ENCODE assay signal across 27 cellular contexts in genomic region chr11:37704791-37705190, GRCh38.
"Had no signal": no experiment of that assay in that cellular context is flagged by ENCODE, and none has a peak within 500 bp of the region (broad histone marks: within the 10 kb centered on the region; RNA-seq: fewer than 3 reads in every experiment).

No MANE protein-coding gene starts in this region.

- H3K27me3 ChIP-seq: esophagus squamous epithelium, foreskin keratinocyte, gastroesophageal sphincter, heart left ventricle, hepatocyte, left lung, neutrophil, suprapubic skin, transverse colon, vagina had no signal

- H3K4me1 ChIP-seq: esophagus squamous epithelium, foreskin keratinocyte, heart left ventricle, left lung, pancreas, suprapubic skin, transverse colon, vagina had no signal

- DNase-seq: dermis blood vessel endothelial cell; effector memory CD4-positive, alpha-beta T cell; esophagus squamous epithelium; foreskin keratinocyte; heart left ventricle; kidney; left lung; mesenchymal stem cell; mucosa of descending colon; naive B cell; pancreas; stimulated activated CD4-positive, alpha-beta T cell treated with anti-CD3 and anti-CD28 coated beads, Interleukin-12 subunit alpha, Interleukin-12 subunit beta, amount 100 ng/mL, for 4 hours; stimulated activated CD4-positive, alpha-beta T cell treated with anti-CD3 and anti-CD28 coated beads, Interleukin-1b, Interleukin-23, amount 100 ng/mL, for 48 hours; stimulated activated CD4-positive, alpha-beta T cell treated with anti-CD3 and anti-CD28 coated beads, Interleukin-4, amount 100 ng/mL, for 1 hour; stimulated activated CD8-positive, alpha-beta memory T cell treated with anti-CD3 and anti-CD28 coated beads, Interleukin-4, amount 100 ng/mL, for 48 hours; stimulated activated naive CD4-positive, alpha-beta T cell; stimulated activated naive CD8-positive, alpha-beta T cell treated with anti-CD3 and anti-CD28 coated beads, Interleukin-15, amount 100 ng/mL, for 72 hours; transverse colon had no signal

- H3K4me3 ChIP-seq: coronary artery, esophagus squamous epithelium, gastroesophageal sphincter, heart left ventricle, hepatocyte, left lung, mucosa of descending colon, pancreas, smooth muscle cell, suprapubic skin, transverse colon, vagina had no signal

- ATAC-seq: foreskin keratinocyte; gastroesophageal sphincter; heart left ventricle; left lung; mucosa of descending colon; natural killer cell treated with Interleukin-12 subunit alpha and Interleukin-12 subunit beta and Interleukin-15 and Interleukin-18, amount 100 ng/mL, for 72 hours; pancreas; sciatic nerve; stimulated activated naive CD8-positive, alpha-beta T cell treated with anti-CD3 and anti-CD28 coated beads, Interleukin-15, amount 100 ng/mL, for 72 hours had no signal

- H3K27ac ChIP-seq: coronary artery, esophagus squamous epithelium, foreskin keratinocyte, gastroesophageal sphincter, heart left ventricle, hepatocyte, left lung, neutrophil, pancreas, suprapubic skin, transverse colon, vagina had no signal

- H3K36me3 ChIP-seq: esophagus squamous epithelium, gastroesophageal sphincter, heart left ventricle, left lung, neutrophil, pancreas, suprapubic skin, transverse colon, vagina had no signal

- H3K9me3 ChIP-seq: gastroesophageal sphincter, left lung, neutrophil, pancreas, suprapubic skin, transverse colon, vagina had no signal
